Comparison of ENCODE assay signal across 1 cellular context in the genomic region with DNA sequence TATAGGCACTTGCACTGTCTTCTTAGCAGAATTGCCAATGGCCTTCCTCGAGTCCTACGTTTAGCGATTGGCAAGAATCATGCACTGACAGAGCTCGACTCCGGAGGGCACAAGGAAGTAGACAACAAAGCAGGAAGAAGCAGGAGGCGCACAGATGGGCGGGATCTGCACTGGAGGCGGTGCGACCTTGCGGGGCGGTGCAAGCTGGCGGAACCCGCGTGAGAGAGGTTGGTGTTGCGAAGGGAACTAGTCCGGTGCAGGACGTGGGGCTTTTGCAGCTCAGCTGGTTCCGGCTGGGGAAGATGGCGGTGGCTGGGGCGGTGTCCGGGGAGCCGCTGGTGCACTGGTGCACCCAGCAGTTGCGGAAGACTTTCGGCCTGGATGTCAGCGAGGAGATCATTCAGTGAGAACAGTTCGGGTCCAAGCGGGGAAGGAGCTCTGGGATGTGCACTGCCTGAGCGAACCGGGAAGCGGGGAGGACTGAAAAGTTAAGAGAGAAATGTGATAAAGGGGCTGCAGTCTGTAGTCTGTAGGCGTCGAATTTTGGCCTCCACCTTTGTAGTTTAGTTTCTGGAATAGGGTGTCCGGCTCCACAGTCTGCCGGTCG.
A peak's percentile ranks its signal among the peaks of the same experiment; 100 is the strongest.
TF ChIP-seq lines count a peak whose summit lies in the region.

Gene TRIP4 (plus strand): TSS at position 275 of the 607 bp plus-strand sequence. CDS start 28 bp downstream, at position 303.

TF ChIP-seq in GM23338, 12 proteins besides CTCF, POLR2A, EP300 and RAD21 (continued from another document):
- TF ChIP-seq, protein P1, sequence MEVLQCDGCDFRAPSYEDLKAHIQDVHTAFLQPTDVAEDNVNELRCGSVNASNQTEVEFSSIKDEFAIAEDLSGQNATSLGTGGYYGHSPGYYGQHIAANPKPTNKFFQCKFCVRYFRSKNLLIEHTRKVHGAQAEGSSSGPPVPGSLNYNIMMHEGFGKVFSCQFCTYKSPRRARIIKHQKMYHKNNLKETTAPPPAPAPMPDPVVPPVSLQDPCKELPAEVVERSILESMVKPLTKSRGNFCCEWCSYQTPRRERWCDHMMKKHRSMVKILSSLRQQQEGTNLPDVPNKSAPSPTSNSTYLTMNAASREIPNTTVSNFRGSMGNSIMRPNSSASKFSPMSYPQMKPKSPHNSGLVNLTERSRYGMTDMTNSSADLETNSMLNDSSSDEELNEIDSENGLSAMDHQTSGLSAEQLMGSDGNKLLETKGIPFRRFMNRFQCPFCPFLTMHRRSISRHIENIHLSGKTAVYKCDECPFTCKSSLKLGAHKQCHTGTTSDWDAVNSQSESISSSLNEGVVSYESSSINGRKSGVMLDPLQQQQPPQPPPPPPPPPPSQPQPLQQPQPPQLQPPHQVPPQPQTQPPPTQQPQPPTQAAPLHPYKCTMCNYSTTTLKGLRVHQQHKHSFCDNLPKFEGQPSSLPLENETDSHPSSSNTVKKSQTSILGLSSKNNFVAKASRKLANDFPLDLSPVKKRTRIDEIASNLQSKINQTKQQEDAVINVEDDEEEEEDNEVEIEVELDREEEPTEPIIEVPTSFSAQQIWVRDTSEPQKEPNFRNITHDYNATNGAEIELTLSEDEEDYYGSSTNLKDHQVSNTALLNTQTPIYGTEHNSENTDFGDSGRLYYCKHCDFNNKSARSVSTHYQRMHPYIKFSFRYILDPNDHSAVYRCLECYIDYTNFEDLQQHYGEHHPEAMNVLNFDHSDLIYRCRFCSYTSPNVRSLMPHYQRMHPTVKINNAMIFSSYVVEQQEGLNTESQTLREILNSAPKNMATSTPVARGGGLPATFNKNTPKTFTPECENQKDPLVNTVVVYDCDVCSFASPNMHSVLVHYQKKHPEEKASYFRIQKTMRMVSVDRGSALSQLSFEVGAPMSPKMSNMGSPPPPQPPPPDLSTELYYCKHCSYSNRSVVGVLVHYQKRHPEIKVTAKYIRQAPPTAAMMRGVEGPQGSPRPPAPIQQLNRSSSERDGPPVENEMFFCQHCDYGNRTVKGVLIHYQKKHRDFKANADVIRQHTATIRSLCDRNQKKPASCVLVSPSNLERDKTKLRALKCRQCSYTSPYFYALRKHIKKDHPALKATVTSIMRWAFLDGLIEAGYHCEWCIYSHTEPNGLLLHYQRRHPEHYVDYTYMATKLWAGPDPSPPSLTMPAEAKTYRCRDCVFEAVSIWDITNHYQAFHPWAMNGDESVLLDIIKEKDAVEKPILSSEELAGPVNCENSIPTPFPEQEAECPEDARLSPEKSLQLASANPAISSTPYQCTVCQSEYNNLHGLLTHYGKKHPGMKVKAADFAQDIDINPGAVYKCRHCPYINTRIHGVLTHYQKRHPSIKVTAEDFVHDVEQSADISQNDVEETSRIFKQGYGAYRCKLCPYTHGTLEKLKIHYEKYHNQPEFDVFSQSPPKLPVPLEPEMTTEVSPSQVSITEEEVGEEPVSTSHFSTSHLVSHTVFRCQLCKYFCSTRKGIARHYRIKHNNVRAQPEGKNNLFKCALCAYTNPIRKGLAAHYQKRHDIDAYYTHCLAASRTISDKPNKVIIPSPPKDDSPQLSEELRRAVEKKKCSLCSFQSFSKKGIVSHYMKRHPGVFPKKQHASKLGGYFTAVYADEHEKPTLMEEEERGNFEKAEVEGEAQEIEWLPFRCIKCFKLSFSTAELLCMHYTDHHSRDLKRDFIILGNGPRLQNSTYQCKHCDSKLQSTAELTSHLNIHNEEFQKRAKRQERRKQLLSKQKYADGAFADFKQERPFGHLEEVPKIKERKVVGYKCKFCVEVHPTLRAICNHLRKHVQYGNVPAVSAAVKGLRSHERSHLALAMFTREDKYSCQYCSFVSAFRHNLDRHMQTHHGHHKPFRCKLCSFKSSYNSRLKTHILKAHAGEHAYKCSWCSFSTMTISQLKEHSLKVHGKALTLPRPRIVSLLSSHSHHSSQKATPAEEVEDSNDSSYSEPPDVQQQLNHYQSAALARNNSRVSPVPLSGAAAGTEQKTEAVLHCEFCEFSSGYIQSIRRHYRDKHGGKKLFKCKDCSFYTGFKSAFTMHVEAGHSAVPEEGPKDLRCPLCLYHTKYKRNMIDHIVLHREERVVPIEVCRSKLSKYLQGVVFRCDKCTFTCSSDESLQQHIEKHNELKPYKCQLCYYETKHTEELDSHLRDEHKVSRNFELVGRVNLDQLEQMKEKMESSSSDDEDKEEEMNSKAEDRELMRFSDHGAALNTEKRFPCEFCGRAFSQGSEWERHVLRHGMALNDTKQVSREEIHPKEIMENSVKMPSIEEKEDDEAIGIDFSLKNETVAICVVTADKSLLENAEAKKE (CRISPR knock-in tag; IDR thresholded peaks at IDR 0.05) = no peak
- peak; percentile 9 for TF ChIP-seq REST (IDR thresholded peaks at IDR 0.05; ENCODE audit: unreplicated experiment)
- no peak for TF ChIP-seq ZNF331 (CRISPR knock-in tag; IDR thresholded peaks at IDR 0.05; ENCODE audit: low read depth)
- no peak for TF ChIP-seq ZNF114 (CRISPR knock-in tag; IDR thresholded peaks at IDR 0.05)
